ENCODE assay signal across 24 cellular contexts in the genomic region with DNA sequence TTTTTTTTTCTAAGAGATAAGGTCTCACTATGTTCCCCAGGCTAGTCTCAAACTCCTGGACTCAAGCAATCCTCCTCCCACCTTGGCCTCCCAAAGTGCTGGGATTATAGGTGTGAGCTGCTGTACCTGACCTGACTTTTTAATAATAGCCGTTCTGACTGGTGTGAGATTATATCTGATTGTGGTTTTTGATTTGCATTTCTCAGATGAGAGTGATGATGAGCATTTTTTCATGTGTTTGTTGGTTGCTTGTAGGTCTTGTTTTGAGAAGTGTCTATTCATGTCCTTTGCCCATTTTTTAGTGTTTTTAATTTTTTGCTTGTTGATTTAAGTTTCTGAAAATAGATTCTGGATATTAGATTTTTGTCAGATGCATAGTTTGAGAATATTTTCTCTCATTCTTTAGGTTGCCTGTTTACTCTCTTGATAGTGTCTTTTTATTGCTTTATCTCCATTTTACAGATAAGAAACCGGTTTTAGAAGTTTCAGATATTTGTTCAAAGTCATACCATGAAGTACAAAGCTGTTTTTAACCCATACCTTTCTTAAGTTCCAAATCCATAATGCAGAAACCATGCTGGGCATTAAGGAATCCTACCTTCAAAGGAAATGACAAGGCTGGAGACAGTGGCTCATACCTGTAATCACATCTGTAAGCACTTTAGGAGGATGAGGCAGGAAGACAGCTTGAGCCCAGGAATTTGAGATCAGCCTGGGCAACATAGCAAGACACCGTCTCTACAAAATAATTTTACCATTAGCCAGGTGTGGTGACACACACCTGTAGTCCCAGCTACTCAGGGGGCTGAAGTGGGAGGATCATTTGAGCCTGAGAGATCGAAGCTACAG.
DNase-seq lines count a peak whose midpoint lies in the region; ATAC-seq and TF ChIP-seq lines count a peak whose summit lies in the region.
"Had no signal": no experiment of that assay in that cellular context is flagged by ENCODE, and none has a peak within 500 bp of the region (broad histone marks: within the 10 kb centered on the region; RNA-seq: fewer than 3 reads in every experiment).

No MANE protein-coding gene starts in this region.

- H3K27me3 ChIP-seq in neural progenitor cell = no peaks in the 10 kb centered on the region

- H3K79me2 ChIP-seq in neural progenitor cell (ENCODE audit: low read depth) = no peaks in the 10 kb centered on the region

- H3K9me3 ChIP-seq in neural progenitor cell (ENCODE audit: low read depth) = no peaks in the 10 kb centered on the region

- peaks cover 32% of the 10 kb centered on the region for H3K4me1 ChIP-seq in neural progenitor cell

- H3K9ac ChIP-seq in neural progenitor cell = no peak overlapping the region

- peak overlapping the region; percentile 95 for H3K27ac Mint-ChIP-seq in mesothelial cell of epicardium
- no peak overlapping the region for H3K27ac Mint-ChIP-seq in neural progenitor cell
- H3K27ac Mint-ChIP-seq: CD8-positive, alpha-beta T cell; GM23338 had no signal

- H3K27ac ChIP-seq in C4-2B = peak overlapping the region; percentile 50
- no peak overlapping the region for H3K27ac ChIP-seq in neural progenitor cell

- peak; percentile 50 for ATAC-seq in HG03432 (IDR thresholded peaks at IDR 0.05; ENCODE audit: unreplicated experiment)
- ATAC-seq: CD8-positive, alpha-beta T cell; GM23338; K562; SK-N-SH treated with all-trans-retinoic acid at 6 μM for 48 hours had no signal

- no peak overlapping the region for H2AFZ ChIP-seq in neural progenitor cell (replicated peaks)
- H2AFZ ChIP-seq: GM23338 had no signal

- no peak overlapping the region for H3K4me2 ChIP-seq in neural progenitor cell
- H3K4me2 ChIP-seq: GM23338 had no signal

- peaks cover 7% of the 10 kb centered on the region for H4K20me1 ChIP-seq in neural progenitor cell (ENCODE audit: low read depth)

- H3K27me3 Mint-ChIP-seq in mesothelial cell of epicardium (ENCODE audit: low read depth) (no peaks in the 10 kb centered on the region), neural progenitor cell (ENCODE audit: insufficient read depth, low read depth) (no peaks in the 10 kb centered on the region)

- H3K4me3 ChIP-seq in neural progenitor cell = no peak overlapping the region
- H3K4me3 ChIP-seq: GM23338, K562 had no signal

- TF ChIP-seq CTCF in C4-2B (conservative IDR thresholded peaks at IDR 0.05) = no peak
- TF ChIP-seq CTCF in mesothelial cell of epicardium (IDR thresholded peaks at IDR 0.05; ENCODE audit: unreplicated experiment) = no peak
- TF ChIP-seq CTCF in neural progenitor cell (IDR thresholded peaks at IDR 0.05) = no peak

- H3K9me3 Mint-ChIP-seq in mesothelial cell of epicardium = no peaks in the 10 kb centered on the region
- H3K9me3 Mint-ChIP-seq in neural progenitor cell = no peaks in the 10 kb centered on the region
- H3K9me3 Mint-ChIP-seq: CD8-positive, alpha-beta T cell; GM23338 had no signal

- peaks cover 80% of the 10 kb centered on the region for H3K4me1 Mint-ChIP-seq in mesothelial cell of epicardium
- peaks cover 20% of the 10 kb centered on the region for H3K4me1 Mint-ChIP-seq in neural progenitor cell

- no peaks in the 10 kb centered on the region for H3K36me3 Mint-ChIP-seq in mesothelial cell of epicardium
- no peaks in the 10 kb centered on the region for H3K36me3 Mint-ChIP-seq in neural progenitor cell
- H3K36me3 Mint-ChIP-seq: CD8-positive, alpha-beta T cell had no signal

- no peaks in the 10 kb centered on the region for H3K36me3 ChIP-seq in neural progenitor cell

- H3F3A ChIP-seq in neural progenitor cell (ENCODE audit: low read depth) = peaks cover 7% of the 10 kb centered on the region

- H3K4me3 Mint-ChIP-seq in mesothelial cell of epicardium (no peak overlapping the region), neural progenitor cell (no peak overlapping the region)
- H3K4me3 Mint-ChIP-seq: CD8-positive, alpha-beta T cell; GM23338 had no signal

- peak; percentile 31 to 50 for DNase-seq in NCI-H526 (lab: John Stamatoyannopoulos, UW)
- no peak for DNase-seq in mesothelial cell of epicardium (ENCODE audit: low spot score in 2 of 2, unreplicated experiment in 2 of 2)
- DNase-seq in neural progenitor cell (ENCODE audit: low spot score) = no peak
- DNase-seq in activated effector memory CD4-positive, alpha-beta T cell treated with Interleukin-2 at 50 U/mL for 16 hours = no peak
- no peak for DNase-seq in cerebellar nuclear complex (lab: John Stamatoyannopoulos, UW)
- no peak for DNase-seq in NCI-H2107 (lab: John Stamatoyannopoulos, UW)
- DNase-seq: CD8-positive, alpha-beta T cell; DMS53; EL; HCEC 1CT; NCI-H1048; NCI-H1436 treated with DMSO at 0.1 percent for 48 hours; NCI-H2029; NCI-H2171 treated with DMSO at 0.1 percent for 48 hours; NCI-H446; NCI-H748 treated with DMSO at 0.1 percent for 48 hours; OCI-M1; SHP77; T-helper 1 cell had no signal

Comparison
In these comparisons a context has a peak if more than half of its experiments do, and no peak if none do; other contexts are left out.
1. DNase-seq: peak in NCI-H526 (2 of 2); none in mesothelial cell of epicardium (0 of 2), neural progenitor cell (single experiment), activated effector memory CD4-positive, alpha-beta T cell treated with Interleukin-2 at 50 U/mL for 16 hours (single experiment), cerebellar nuclear complex (0 of 2) and NCI-H2107 (single experiment).